In genomic region chr10:22185586-22185985, GRCh38 we compare ENCODE assay signal across 39 cellular contexts. TPM values are rescaled to one million over a fixed set of nuclear protein-coding genes. Genes with fewer than 3 reads are reported as not detected.
"Had no signal": no experiment of that assay in that cellular context is flagged by ENCODE, and none has a peak within 500 bp of the region (broad histone marks: within the 10 kb centered on the region; RNA-seq: fewer than 3 reads in every experiment).

No MANE protein-coding gene starts in this region.

- H3K27me3 ChIP-seq: body of pancreas, brain microvascular endothelial cell, breast epithelium had no signal

- H3K27ac Mint-ChIP-seq: activated CD4-positive, alpha-beta memory T cell treated with anti-CD3 and anti-CD28 coated beads for 36 hours; activated CD4-positive, alpha-beta T cell treated with anti-CD3 and anti-CD28 coated beads, Interleukin-2, amount 10 ng/mL, durations not matched to agents 24 days and 14 days; activated CD8-positive, alpha-beta T cell treated with anti-CD3 and anti-CD28 coated beads for 36 hours; activated naive CD4-positive, alpha-beta T cell treated with anti-CD3 and anti-CD28 coated beads for 36 hours; activated naive CD4-positive, alpha-beta T cell treated with anti-CD3 and anti-CD28 coated beads, Interleukin-2, amount 50 U/mL, for 72 hours; activated naive CD8-positive, alpha-beta T cell treated with anti-CD3 and anti-CD28 coated beads for 36 hours; activated T-cell treated with anti-CD3 and anti-CD28 coated beads, Interleukin-2, amount 50 U/mL, for 72 hours; activated T-helper 1 cell treated with anti-CD3 and anti-CD28 coated beads, Interleukin-12 subunit alpha, Interleukin-12 subunit beta, Interleukin-2, Interleukin-4 antibody, amounts not matched to agents 30 ng/mL and 10 ng/mL and 1 ng/mL, durations not matched to agents 14 hours and 24 hours and 36 hours; activated T-helper 17 cell treated with anti-CD3 and anti-CD28 coated beads, Interleukin-2, amount 50 U/mL, for 72 hours; T-helper 1 cell treated with Interleukin-12 subunit alpha and Interleukin-12 subunit beta and Interleukin-4 antibody, amounts not matched to agents 30 μg/mL and 1 μg/mL, for 36 hours; T-helper 2 cell treated with Interferon-gamma antibody and Interleukin-4, amounts not matched to agents 5 μg/mL and 100 μg/mL, for 36 hours; WTC11 had no signal

- H3K36me3 ChIP-seq: adrenal gland, brain microvascular endothelial cell, breast epithelium, WERI-Rb-1 had no signal

- H3K9me3 Mint-ChIP-seq: activated T-cell treated with anti-CD3 and anti-CD28 coated beads, Interleukin-2, amount 50 U/mL, for 72 hours; activated T-helper 17 cell treated with anti-CD3 and anti-CD28 coated beads, Interleukin-2, amount 50 U/mL, for 72 hours had no signal

- H3K4me3 ChIP-seq: adrenal gland, body of pancreas, breast epithelium had no signal

- H3K4me1 ChIP-seq: adrenal gland, body of pancreas, breast epithelium had no signal

- H3K36me3 Mint-ChIP-seq: activated CD4-positive, alpha-beta memory T cell treated with anti-CD3 and anti-CD28 coated beads for 36 hours; activated naive CD4-positive, alpha-beta T cell treated with anti-CD3 and anti-CD28 coated beads, Interleukin-2, amount 50 U/mL, for 72 hours; activated naive CD8-positive, alpha-beta T cell treated with anti-CD3 and anti-CD28 coated beads for 36 hours had no signal

- H3K9me3 ChIP-seq: adrenal gland, body of pancreas had no signal

- ATAC-seq: activated CD8-positive, alpha-beta T cell treated with anti-CD3 and anti-CD28 coated beads for 36 hours; activated naive CD4-positive, alpha-beta T cell treated with anti-CD3 and anti-CD28 coated beads, Interleukin-2, amount 50 U/mL, for 72 hours; activated T-cell treated with anti-CD3 and anti-CD28 coated beads, Interleukin-2, amount 50 U/mL, for 4 hours; activated T-cell treated with anti-CD3 and anti-CD28 coated beads, Interleukin-2, amount 50 U/mL, for 72 hours; activated T-helper 17 cell treated with anti-CD3 and anti-CD28 coated beads, Interleukin-2, amount 50 U/mL, for 72 hours; body of pancreas; WTC11 had no signal

- H3K27ac ChIP-seq: adrenal gland, body of pancreas, brain microvascular endothelial cell, breast epithelium, WERI-Rb-1 had no signal

- H3K4me1 Mint-ChIP-seq: activated CD4-positive, alpha-beta T cell treated with anti-CD3 and anti-CD28 coated beads, Interleukin-2, amount 10 ng/mL, durations not matched to agents 24 days and 14 days; activated naive CD8-positive, alpha-beta T cell treated with anti-CD3 and anti-CD28 coated beads for 36 hours; activated T-helper 17 cell treated with anti-CD3 and anti-CD28 coated beads, Interleukin-2, amount 50 U/mL, for 72 hours; WTC11 had no signal

- H3K4me3 Mint-ChIP-seq: activated CD4-positive, alpha-beta memory T cell treated with anti-CD3 and anti-CD28 coated beads for 36 hours; activated CD4-positive, alpha-beta T cell treated with anti-CD3 and anti-CD28 coated beads, Interleukin-2, amount 10 ng/mL, durations not matched to agents 24 days and 14 days; activated CD8-positive, alpha-beta T cell treated with anti-CD3 and anti-CD28 coated beads for 36 hours; activated naive CD4-positive, alpha-beta T cell treated with anti-CD3 and anti-CD28 coated beads for 36 hours; activated naive CD8-positive, alpha-beta T cell treated with anti-CD3 and anti-CD28 coated beads for 36 hours; activated T-cell treated with anti-CD3 and anti-CD28 coated beads, Interleukin-2, amount 50 U/mL, for 4 hours; activated T-cell treated with anti-CD3 and anti-CD28 coated beads, Interleukin-2, amount 50 U/mL, for 72 hours; activated T-helper 1 cell treated with anti-CD3 and anti-CD28 coated beads, Interleukin-12 subunit alpha, Interleukin-12 subunit beta, Interleukin-2, Interleukin-4 antibody, amounts not matched to agents 30 ng/mL and 10 ng/mL and 1 ng/mL, durations not matched to agents 14 hours and 24 hours and 36 hours; activated T-helper 17 cell treated with anti-CD3 and anti-CD28 coated beads, Interleukin-2, amount 50 U/mL, for 72 hours; T-helper 1 cell treated with Interleukin-12 subunit alpha and Interleukin-12 subunit beta and Interleukin-4 antibody, amounts not matched to agents 30 μg/mL and 1 μg/mL, for 36 hours; T-helper 2 cell treated with Interferon-gamma antibody and Interleukin-4, amounts not matched to agents 5 μg/mL and 100 μg/mL, for 36 hours; WTC11 had no signal

- DNase-seq: activated CD4-positive, alpha-beta memory T cell treated with anti-CD3 and anti-CD28 coated beads for 36 hours; activated CD4-positive, alpha-beta T cell treated with anti-CD3 and anti-CD28 coated beads for 4 hours; activated CD4-positive, alpha-beta T cell treated with anti-CD3 and anti-CD28 coated beads, Interleukin-2, amount 10 ng/mL, durations not matched to agents 24 days and 14 days; activated CD4-positive, alpha-beta T cell treated with anti-CD3 and anti-CD28 coated beads, Interleukin-2, amount 50 U/mL, for 1 hour; activated CD4-positive, alpha-beta T cell treated with anti-CD3 and anti-CD28 coated beads, Interleukin-2, amount 50 U/mL, for 4 hours; activated CD4-positive, CD25-positive, alpha-beta regulatory T cell treated with anti-CD3 and anti-CD28 coated beads, Interleukin-2, amount 50 U/mL, for 72 hours; activated CD8-positive, alpha-beta memory T cell treated with anti-CD3 and anti-CD28 coated beads, Interleukin-2, amount 50 U/mL, for 4 hours; activated CD8-positive, alpha-beta T cell treated with anti-CD3 and anti-CD28 coated beads for 36 hours; activated effector memory CD4-positive, alpha-beta T cell treated with anti-CD3 and anti-CD28 coated beads, Interleukin-2, amount 50 U/mL, for 16 hours; activated gamma-delta T cell treated with Interleukin-2 at 50 U/mL for 16 hours; activated naive CD4-positive, alpha-beta T cell; activated naive CD4-positive, alpha-beta T cell treated with anti-CD3 and anti-CD28 coated beads for 36 hours; activated naive CD4-positive, alpha-beta T cell treated with anti-CD3 and anti-CD28 coated beads, Interleukin-2, amount 50 U/mL, for 16 hours; activated naive CD8-positive, alpha-beta T cell treated with anti-CD3 and anti-CD28 coated beads for 36 hours; activated T-cell treated with anti-CD3 and anti-CD28 coated beads for 4 hours; activated T-cell treated with anti-CD3 and anti-CD28 coated beads, Interleukin-2, amount 50 U/mL, for 1 hour; activated T-cell treated with anti-CD3 and anti-CD28 coated beads, Interleukin-2, amount 50 U/mL, for 4 hours; activated T-cell treated with anti-CD3 and anti-CD28 coated beads, Interleukin-2, amount 50 U/mL, for 72 hours; adrenal gland; amniotic stem cell; aorta; body of pancreas; brain microvascular endothelial cell; central memory CD4-positive, alpha-beta T cell; T-helper 1 cell; T-helper 2 cell; T-helper 9 cell; WERI-Rb-1 had no signal

RNA-seq across cellular contexts. Expression of gene EBLN1, which starts 32.2 kb away (rescaled TPM):
- total RNA-seq: activated CD4-positive, alpha-beta memory T cell treated with anti-CD3 and anti-CD28 coated beads for 36 hours; activated CD4-positive, alpha-beta T cell treated with anti-CD3 and anti-CD28 coated beads, Interleukin-2, amount 10 ng/mL, durations not matched to agents 24 days and 14 days; activated CD8-positive, alpha-beta memory T cell treated with anti-CD3 and anti-CD28 coated beads for 36 hours; activated CD8-positive, alpha-beta T cell treated with anti-CD3 and anti-CD28 coated beads for 36 hours; activated naive CD4-positive, alpha-beta T cell treated with anti-CD3 and anti-CD28 coated beads for 36 hours; activated naive CD4-positive, alpha-beta T cell treated with anti-CD3 and anti-CD28 coated beads, Interleukin-2, amount 50 U/mL, for 72 hours; activated naive CD8-positive, alpha-beta T cell treated with anti-CD3 and anti-CD28 coated beads for 36 hours; activated T-cell treated with anti-CD3 and anti-CD28 coated beads, Interleukin-2, amount 50 U/mL, for 4 hours; activated T-cell treated with anti-CD3 and anti-CD28 coated beads, Interleukin-2, amount 50 U/mL, for 72 hours; activated T-helper 1 cell treated with anti-CD3 and anti-CD28 coated beads, Interleukin-12 subunit alpha, Interleukin-12 subunit beta, Interleukin-2, Interleukin-4 antibody, amounts not matched to agents 30 ng/mL and 10 ng/mL and 1 ng/mL, durations not matched to agents 14 hours and 24 hours and 36 hours; activated T-helper 17 cell treated with anti-CD3 and anti-CD28 coated beads, Interleukin-2, amount 50 U/mL, for 72 hours; adrenal gland; aorta; astrocyte; body of pancreas; breast epithelium; cardiac septum; cerebellum; WTC11 had no signal
- polyA plus RNA-seq: adrenal gland, aorta had no signal
